Comparison of ENCODE assay signal across 11 cellular contexts in genomic region chr5:39179561-39179960, GRCh38. TPM values are rescaled to one million over a fixed set of nuclear protein-coding genes. Genes with fewer than 3 reads are reported as not detected.
DNase-seq lines count a peak whose midpoint lies in the region; ATAC-seq and TF ChIP-seq lines count a peak whose summit lies in the region.
"Not testable (repeated sequence)": the region's sequence is repeated elsewhere in the genome, so short reads cannot be mapped to it uniquely, and the experiment has no call there.
"Had no signal": no experiment of that assay in that cellular context is flagged by ENCODE, and none has a peak within 500 bp of the region (broad histone marks: within the 10 kb centered on the region; RNA-seq: fewer than 3 reads in every experiment).

No MANE protein-coding gene starts in this region.

- not testable (repeated sequence) for ATAC-seq in CD8-positive, alpha-beta T cell; activated T-cell treated with anti-CD3 and anti-CD28 coated beads, Interleukin-2, amount 50 U/mL, for 4 hours; natural killer cell; stimulated activated naive CD8-positive, alpha-beta T cell treated with anti-CD3 and anti-CD28 coated beads, Interleukin-15, amount 100 ng/mL, for 72 hours

- TF ChIP-seq POLR2A in Peyer's patch (IDR thresholded peaks at IDR 0.05) = not testable (repeated sequence)

- not testable (repeated sequence) for H3K27me3 ChIP-seq in CD8-positive, alpha-beta T cell (ENCODE audit: insufficient read depth, low read length); Peyer's patch

- H3K4me3 ChIP-seq in CD8-positive, alpha-beta T cell (ENCODE audit: low read depth, low read length) = peak overlapping the region; percentile 36
- not testable (repeated sequence) for H3K4me3 ChIP-seq in Peyer's patch

- peak overlapping the region; percentile 62 for H3K27ac ChIP-seq in CD8-positive, alpha-beta T cell (ENCODE audit: low read depth, low read length)
- peak overlapping the region in 3 of 4 donors; percentile 4 to 68 (median 35) for H3K27ac ChIP-seq in Peyer's patch

- POLR2A ChIA-PET in CD8-positive, alpha-beta T cell (lab: Charles Lee) = interaction anchor here (0.9 to 6.6 kb wide), 10 partner anchors 12 to 105 kb away, joined by 3 to 183 read pairs (median 4); no protein-coding TSS in a partner anchor
- POLR2A ChIA-PET in activated CD4-positive, alpha-beta T cell treated with anti-CD3 and anti-CD28 coated beads, Interleukin-2, amount 10 ng/mL, durations not matched to agents 7 days and 5 days (lab: Charles Lee) = not testable (repeated sequence)

- H3K27me3 Mint-ChIP-seq in CD8-positive, alpha-beta T cell (ENCODE audit: low read depth); activated CD4-positive, alpha-beta T cell treated with anti-CD3 and anti-CD28 coated beads, Interleukin-2, amount 10 ng/mL, durations not matched to agents 7 days and 5 days; activated T-cell treated with anti-CD3 and anti-CD28 coated beads, Interleukin-2, amount 50 U/mL, for 4 hours (ENCODE audit: low read depth); activated naive CD4-positive, alpha-beta T cell treated with anti-CD3 and anti-CD28 coated beads, Interleukin-2, amount 50 U/mL, for 24 hours; dendritic cell treated with granulocyte-macrophage colony-stimulating factor and Interleukin-4, amounts not matched to agents 40 ng/mL and 50 ng/mL, for 4 days; natural killer cell (ENCODE audit: low read depth in 2 of 2); stimulated activated naive CD8-positive, alpha-beta T cell treated with anti-CD3 and anti-CD28 coated beads, Interleukin-15, amount 100 ng/mL, for 72 hours: not testable (repeated sequence)

- H3K4me3 Mint-ChIP-seq in CD8-positive, alpha-beta T cell = peak overlapping the region; percentile 63
- peak overlapping the region; percentile 71 for H3K4me3 Mint-ChIP-seq in activated CD4-positive, alpha-beta T cell treated with anti-CD3 and anti-CD28 coated beads, Interleukin-2, amount 10 ng/mL, durations not matched to agents 7 days and 5 days
- H3K4me3 Mint-ChIP-seq in activated T-cell treated with anti-CD3 and anti-CD28 coated beads, Interleukin-2, amount 50 U/mL, for 4 hours = peak overlapping the region; percentile 56
- peak overlapping the region; percentile 65 for H3K4me3 Mint-ChIP-seq in activated naive CD4-positive, alpha-beta T cell treated with anti-CD3 and anti-CD28 coated beads, Interleukin-2, amount 50 U/mL, for 24 hours
- not testable (repeated sequence) for H3K4me3 Mint-ChIP-seq in dendritic cell treated with granulocyte-macrophage colony-stimulating factor and Interleukin-4, amounts not matched to agents 40 ng/mL and 50 ng/mL, for 4 days
- peak overlapping the region; percentile 75 for H3K4me3 Mint-ChIP-seq in natural killer cell
- peak overlapping the region; percentile 84 to 85 for H3K4me3 Mint-ChIP-seq in stimulated activated naive CD8-positive, alpha-beta T cell treated with anti-CD3 and anti-CD28 coated beads, Interleukin-15, amount 100 ng/mL, for 72 hours

- peak overlapping the region; percentile 96 for H3K27ac Mint-ChIP-seq in CD8-positive, alpha-beta T cell
- peak overlapping the region; percentile 93 for H3K27ac Mint-ChIP-seq in activated CD4-positive, alpha-beta T cell treated with anti-CD3 and anti-CD28 coated beads, Interleukin-2, amount 10 ng/mL, durations not matched to agents 7 days and 5 days
- H3K27ac Mint-ChIP-seq in activated naive CD4-positive, alpha-beta T cell treated with anti-CD3 and anti-CD28 coated beads, Interleukin-2, amount 50 U/mL, for 24 hours = peak overlapping the region; percentile 95
- H3K27ac Mint-ChIP-seq in dendritic cell treated with granulocyte-macrophage colony-stimulating factor and Interleukin-4, amounts not matched to agents 40 ng/mL and 50 ng/mL, for 4 days = peak overlapping the region; percentile 73
- H3K27ac Mint-ChIP-seq in natural killer cell = peak overlapping the region; percentile 86 to 87
- H3K27ac Mint-ChIP-seq in stimulated activated naive CD8-positive, alpha-beta T cell treated with anti-CD3 and anti-CD28 coated beads, Interleukin-15, amount 100 ng/mL, for 72 hours = peak overlapping the region in 1 of 2 donors; percentile 87

- intact Hi-C loops in CD8-positive, alpha-beta T cell (cut with DNase I, micrococcal nuclease) = loop anchor here (1.0 to 10.0 kb wide), 3 partner anchors 8 to 1505 kb away; no protein-coding TSS in a partner anchor
- intact Hi-C loops in dendritic cell treated with granulocyte-macrophage colony-stimulating factor and Interleukin-4, amounts not matched to agents 40 ng/mL and 50 ng/mL, for 4 days (cut with micrococcal nuclease); natural killer cell (cut with micrococcal nuclease): not testable (repeated sequence)

- TF ChIP-seq CTCF in CD8-positive, alpha-beta T cell (IDR thresholded peaks at IDR 0.05); Peyer's patch (IDR thresholded peaks at IDR 0.05); natural killer cell (IDR thresholded peaks at IDR 0.05): not testable (repeated sequence)

- H3K4me1 ChIP-seq in CD8-positive, alpha-beta T cell (ENCODE audit: insufficient read depth, low read length) = peaks cover 95% of the 10 kb centered on the region
- H3K4me1 ChIP-seq in Peyer's patch = not testable (repeated sequence)

- not testable (repeated sequence) for H3K9me3 ChIP-seq in CD8-positive, alpha-beta T cell (ENCODE audit: low read length); Peyer's patch

- H3K9me3 Mint-ChIP-seq in CD8-positive, alpha-beta T cell; activated CD4-positive, alpha-beta T cell treated with anti-CD3 and anti-CD28 coated beads, Interleukin-2, amount 10 ng/mL, durations not matched to agents 7 days and 5 days; activated T-cell treated with anti-CD3 and anti-CD28 coated beads, Interleukin-2, amount 50 U/mL, for 4 hours; activated naive CD4-positive, alpha-beta T cell treated with anti-CD3 and anti-CD28 coated beads, Interleukin-2, amount 50 U/mL, for 24 hours; dendritic cell treated with granulocyte-macrophage colony-stimulating factor and Interleukin-4, amounts not matched to agents 40 ng/mL and 50 ng/mL, for 4 days; natural killer cell; stimulated activated naive CD8-positive, alpha-beta T cell treated with anti-CD3 and anti-CD28 coated beads, Interleukin-15, amount 100 ng/mL, for 72 hours: not testable (repeated sequence)

- H3K36me3 ChIP-seq in CD8-positive, alpha-beta T cell (ENCODE audit: insufficient read depth, low read length); Peyer's patch: not testable (repeated sequence)

- CTCF ChIA-PET in CD8-positive, alpha-beta T cell (lab: Charles Lee) = interaction anchor here (1.0 to 6.9 kb wide), 11 partner anchors 10 to 104 kb away, joined by 3 to 58 read pairs (median 6); no protein-coding TSS in a partner anchor
- CTCF ChIA-PET in activated CD4-positive, alpha-beta T cell treated with anti-CD3 and anti-CD28 coated beads, Interleukin-2, amount 10 ng/mL, durations not matched to agents 7 days and 5 days (lab: Charles Lee) = interaction anchor here (0.8 to 4.4 kb wide), 5 partner anchors 10 to 32 kb away, joined by 3 to 17 read pairs (median 5); no protein-coding TSS in a partner anchor

- DNase-seq in CD8-positive, alpha-beta T cell; Peyer's patch; activated CD4-positive, alpha-beta T cell treated with anti-CD3 and anti-CD28 coated beads, Interleukin-2, amount 10 ng/mL, durations not matched to agents 7 days and 5 days; activated T-cell treated with anti-CD3 and anti-CD28 coated beads, Interleukin-2, amount 50 U/mL, for 4 hours; natural killer cell; stimulated activated naive CD8-positive, alpha-beta T cell treated with anti-CD3 and anti-CD28 coated beads, Interleukin-15, amount 100 ng/mL, for 72 hours: not testable (repeated sequence)

- peaks cover 38% of the 10 kb centered on the region for H3K36me3 Mint-ChIP-seq in CD8-positive, alpha-beta T cell
- peaks cover 70% of the 10 kb centered on the region for H3K36me3 Mint-ChIP-seq in activated CD4-positive, alpha-beta T cell treated with anti-CD3 and anti-CD28 coated beads, Interleukin-2, amount 10 ng/mL, durations not matched to agents 7 days and 5 days (ENCODE audit: low read depth)
- H3K36me3 Mint-ChIP-seq in activated T-cell treated with anti-CD3 and anti-CD28 coated beads, Interleukin-2, amount 50 U/mL, for 4 hours (ENCODE audit: insufficient read depth); natural killer cell: not testable (repeated sequence)
- peaks cover 14% of the 10 kb centered on the region for H3K36me3 Mint-ChIP-seq in activated naive CD4-positive, alpha-beta T cell treated with anti-CD3 and anti-CD28 coated beads, Interleukin-2, amount 50 U/mL, for 24 hours
- H3K36me3 Mint-ChIP-seq in dendritic cell treated with granulocyte-macrophage colony-stimulating factor and Interleukin-4, amounts not matched to agents 40 ng/mL and 50 ng/mL, for 4 days (ENCODE audit: low read depth) = peaks cover 27% of the 10 kb centered on the region

- peaks cover 93% of the 10 kb centered on the region for H3K4me1 Mint-ChIP-seq in CD8-positive, alpha-beta T cell (ENCODE audit: low read depth)
- H3K4me1 Mint-ChIP-seq in activated CD4-positive, alpha-beta T cell treated with anti-CD3 and anti-CD28 coated beads, Interleukin-2, amount 10 ng/mL, durations not matched to agents 7 days and 5 days = peaks cover 92% of the 10 kb centered on the region
- peaks cover 93% of the 10 kb centered on the region for H3K4me1 Mint-ChIP-seq in activated T-cell treated with anti-CD3 and anti-CD28 coated beads, Interleukin-2, amount 50 U/mL, for 4 hours (ENCODE audit: low read depth)
- peaks cover 91% of the 10 kb centered on the region for H3K4me1 Mint-ChIP-seq in activated naive CD4-positive, alpha-beta T cell treated with anti-CD3 and anti-CD28 coated beads, Interleukin-2, amount 50 U/mL, for 24 hours
- H3K4me1 Mint-ChIP-seq in dendritic cell treated with granulocyte-macrophage colony-stimulating factor and Interleukin-4, amounts not matched to agents 40 ng/mL and 50 ng/mL, for 4 days (ENCODE audit: low read depth) = peaks cover 70% of the 10 kb centered on the region
- H3K4me1 Mint-ChIP-seq in natural killer cell = peaks cover 77 to 81% of the 10 kb centered on the region in 2 donors
- H3K4me1 Mint-ChIP-seq in stimulated activated naive CD8-positive, alpha-beta T cell treated with anti-CD3 and anti-CD28 coated beads, Interleukin-15, amount 100 ng/mL, for 72 hours = peaks cover 91% of the 10 kb centered on the region

RNA-seq across cellular contexts. Expression of gene FYB1, which starts 39.8 kb away (rescaled TPM):
- 100 to 1,000 TPM; 250 to 257 TPM for total RNA-seq in CD8-positive, alpha-beta T cell
- total RNA-seq in Peyer's patch (100 to 1,000 TPM in 1 of 4 donors, 10 to 100 TPM in 3; 12.1 to 184 (median 17.6) TPM), natural killer cell (100 to 1,000 TPM; 277 to 340 (median 295) TPM)
- total RNA-seq in activated CD4-positive, alpha-beta T cell treated with anti-CD3 and anti-CD28 coated beads, Interleukin-2, amount 10 ng/mL, durations not matched to agents 7 days and 5 days = 100 to 1,000 TPM; 396 to 480 TPM
- total RNA-seq in activated T-cell treated with anti-CD3 and anti-CD28 coated beads, Interleukin-2, amount 50 U/mL, for 4 hours = 10 to 100 TPM; 33.4 to 39.0 (median 37.9) TPM
- total RNA-seq: Daoy, H7, IMR-90 had no signal
